Comparison of ENCODE assay signal across 1 cellular context in the genomic region with DNA sequence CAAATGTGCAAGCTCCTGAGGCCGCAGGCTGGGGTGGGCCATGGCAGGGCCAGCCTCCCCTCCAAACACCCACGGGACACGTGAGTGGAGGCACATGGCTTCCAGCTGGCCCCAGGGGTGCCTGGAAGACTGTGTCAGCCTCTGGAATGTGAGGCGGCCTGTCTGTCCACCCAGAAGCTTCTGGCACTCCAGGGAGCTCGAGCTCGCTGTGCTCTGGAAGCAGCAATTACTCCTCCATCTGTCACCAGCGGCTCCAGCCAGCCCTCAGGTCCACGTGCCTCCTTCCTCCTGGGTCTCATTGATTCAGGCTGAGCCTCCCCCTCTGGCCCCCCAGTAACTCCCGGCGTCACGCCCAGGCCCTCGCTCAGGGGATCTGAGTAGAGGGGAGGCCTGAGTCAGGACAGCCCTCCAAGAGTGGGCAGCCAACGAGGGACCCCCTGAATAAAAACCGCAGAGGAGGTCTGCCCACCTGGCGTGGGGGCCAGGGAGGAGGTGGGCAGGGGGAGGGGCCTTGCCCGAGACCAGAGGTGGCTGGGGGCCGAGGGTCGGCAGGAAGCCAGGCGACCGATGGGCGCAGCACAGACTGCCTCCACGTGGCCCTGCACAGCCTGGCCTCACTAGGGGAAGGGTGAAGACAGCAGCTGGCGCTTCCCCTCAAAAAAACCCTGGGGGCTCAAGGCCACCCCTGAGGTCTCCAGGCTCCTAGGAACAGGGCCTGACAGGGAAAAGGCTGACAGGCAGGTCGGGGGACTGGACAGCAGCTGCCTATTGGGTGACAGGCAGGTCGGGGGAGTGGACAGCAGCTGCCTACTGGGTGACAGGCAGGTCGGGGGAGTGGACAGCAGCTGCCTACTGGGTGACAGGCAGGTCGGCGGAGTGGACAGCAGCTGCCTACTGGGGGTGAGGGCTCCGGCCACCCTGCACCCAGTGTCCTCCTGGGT.
A peak's percentile ranks its signal among the peaks of the same experiment; 100 is the strongest.
TF ChIP-seq lines count a peak whose summit lies in the region.

No MANE protein-coding gene starts in this region.

TF ChIP-seq in HEK293, 187 proteins besides CTCF, POLR2A, EP300 and RAD21 (continued from another document and continues in another):
- TF ChIP-seq ZNF747 (tag by site-specific recombination; IDR thresholded peaks at IDR 0.05) (no peak), ZNF792 (tag by site-specific recombination; IDR thresholded peaks at IDR 0.05) (no peak), ZNF404 (tag by site-specific recombination; IDR thresholded peaks at IDR 0.05) (no peak), ZFP3 (tag by site-specific recombination; IDR thresholded peaks at IDR 0.05; ENCODE audit: low read depth) (no peak), ZNF174 (tag by site-specific recombination; IDR thresholded peaks at IDR 0.05) (no peak), PRDM1 (tag by site-specific recombination; IDR thresholded peaks at IDR 0.05) (no peak), ZNF670 (tag by site-specific recombination; IDR thresholded peaks at IDR 0.05; ENCODE audit: low read depth) (no peak), ZBTB1 (tag by site-specific recombination; IDR thresholded peaks at IDR 0.05) (no peak), ZNF169 (tag by site-specific recombination; IDR thresholded peaks at IDR 0.05) (no peak), HOXD13 (CRISPR knock-in tag; IDR thresholded peaks at IDR 0.05; ENCODE audit: borderline replicate concordance) (no peak), HOXA7 (CRISPR knock-in tag; IDR thresholded peaks at IDR 0.05; ENCODE audit: borderline replicate concordance) (no peak), ZNF155 (tag by site-specific recombination; IDR thresholded peaks at IDR 0.05) (no peak), ZNF202 (tag by site-specific recombination; IDR thresholded peaks at IDR 0.05; ENCODE audit: borderline replicate concordance) (no peak), ZNF221 (tag by site-specific recombination; IDR thresholded peaks at IDR 0.05; ENCODE audit: borderline replicate concordance) (no peak), ZNF311 (tag by site-specific recombination; IDR thresholded peaks at IDR 0.05; ENCODE audit: borderline replicate concordance) (no peak), ZNF521 (tag by site-specific recombination; IDR thresholded peaks at IDR 0.05) (no peak), ZNF791 (tag by site-specific recombination; IDR thresholded peaks at IDR 0.05) (no peak), SETDB1 (IDR thresholded peaks at IDR 0.05; ENCODE audit: insufficient read length, low read length) (no peak), ZSCAN16 (tag by site-specific recombination; IDR thresholded peaks at IDR 0.05) (no peak), ZIC2 (tag by site-specific recombination; IDR thresholded peaks at IDR 0.05) (peak; percentile 92), ZNF350 (tag by site-specific recombination; IDR thresholded peaks at IDR 0.05) (no peak), SP7 (tag by site-specific recombination; IDR thresholded peaks at IDR 0.05) (peak; percentile 88), ZNF555 (tag by site-specific recombination; conservative IDR thresholded peaks at IDR 0.05) (no peak), ZNF514 (tag by site-specific recombination; IDR thresholded peaks at IDR 0.05) (no peak), BCL11A (tag by site-specific recombination; IDR thresholded peaks at IDR 0.05; ENCODE audit: low read depth) (no peak), ZNF391 (tag by site-specific recombination; IDR thresholded peaks at IDR 0.05; ENCODE audit: borderline replicate concordance, low read depth) (no peak), ZNF561 (tag by site-specific recombination; IDR thresholded peaks at IDR 0.05; ENCODE audit: borderline replicate concordance) (no peak), KLF1 (tag by site-specific recombination; IDR thresholded peaks at IDR 0.05) (no peak), ZNF146 (tag by site-specific recombination; IDR thresholded peaks at IDR 0.05) (no peak), GLIS1 (tag by site-specific recombination; IDR thresholded peaks at IDR 0.05) (peak; percentile 93)
- TF ChIP-seq, protein P1, sequence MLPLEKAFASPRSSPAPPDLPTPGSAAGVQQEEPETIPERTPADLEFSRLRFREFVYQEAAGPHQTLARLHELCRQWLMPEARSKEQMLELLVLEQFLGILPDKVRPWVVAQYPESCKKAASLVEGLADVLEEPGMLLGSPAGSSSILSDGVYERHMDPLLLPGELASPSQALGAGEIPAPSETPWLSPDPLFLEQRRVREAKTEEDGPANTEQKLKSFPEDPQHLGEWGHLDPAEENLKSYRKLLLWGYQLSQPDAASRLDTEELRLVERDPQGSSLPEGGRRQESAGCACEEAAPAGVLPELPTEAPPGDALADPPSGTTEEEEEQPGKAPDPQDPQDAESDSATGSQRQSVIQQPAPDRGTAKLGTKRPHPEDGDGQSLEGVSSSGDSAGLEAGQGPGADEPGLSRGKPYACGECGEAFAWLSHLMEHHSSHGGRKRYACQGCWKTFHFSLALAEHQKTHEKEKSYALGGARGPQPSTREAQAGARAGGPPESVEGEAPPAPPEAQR (tag by site-specific recombination; IDR thresholded peaks at IDR 0.05), result no peak
- TF ChIP-seq, protein P2, sequence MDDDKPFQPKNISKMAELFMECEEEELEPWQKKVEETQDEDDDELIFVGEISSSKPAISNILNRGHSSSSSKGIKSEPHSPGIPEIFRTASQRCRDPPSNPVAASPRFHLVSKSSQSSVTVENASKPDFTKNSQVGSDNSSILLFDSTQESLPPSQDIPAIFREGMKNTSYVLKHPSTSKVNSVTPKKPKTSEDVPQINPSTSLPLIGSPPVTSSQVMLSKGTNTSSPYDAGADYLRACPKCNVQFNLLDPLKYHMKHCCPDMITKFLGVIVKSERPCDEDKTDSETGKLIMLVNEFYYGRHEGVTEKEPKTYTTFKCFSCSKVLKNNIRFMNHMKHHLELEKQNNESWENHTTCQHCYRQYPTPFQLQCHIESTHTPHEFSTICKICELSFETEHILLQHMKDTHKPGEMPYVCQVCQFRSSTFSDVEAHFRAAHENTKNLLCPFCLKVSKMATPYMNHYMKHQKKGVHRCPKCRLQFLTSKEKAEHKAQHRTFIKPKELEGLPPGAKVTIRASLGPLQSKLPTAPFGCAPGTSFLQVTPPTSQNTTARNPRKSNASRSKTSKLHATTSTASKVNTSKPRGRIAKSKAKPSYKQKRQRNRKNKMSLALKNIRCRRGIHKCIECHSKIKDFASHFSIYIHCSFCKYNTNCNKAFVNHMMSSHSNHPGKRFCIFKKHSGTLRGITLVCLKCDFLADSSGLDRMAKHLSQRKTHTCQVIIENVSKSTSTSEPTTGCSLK (tag by site-specific recombination; IDR thresholded peaks at IDR 0.05), result no peak
- TF ChIP-seq, protein P3, sequence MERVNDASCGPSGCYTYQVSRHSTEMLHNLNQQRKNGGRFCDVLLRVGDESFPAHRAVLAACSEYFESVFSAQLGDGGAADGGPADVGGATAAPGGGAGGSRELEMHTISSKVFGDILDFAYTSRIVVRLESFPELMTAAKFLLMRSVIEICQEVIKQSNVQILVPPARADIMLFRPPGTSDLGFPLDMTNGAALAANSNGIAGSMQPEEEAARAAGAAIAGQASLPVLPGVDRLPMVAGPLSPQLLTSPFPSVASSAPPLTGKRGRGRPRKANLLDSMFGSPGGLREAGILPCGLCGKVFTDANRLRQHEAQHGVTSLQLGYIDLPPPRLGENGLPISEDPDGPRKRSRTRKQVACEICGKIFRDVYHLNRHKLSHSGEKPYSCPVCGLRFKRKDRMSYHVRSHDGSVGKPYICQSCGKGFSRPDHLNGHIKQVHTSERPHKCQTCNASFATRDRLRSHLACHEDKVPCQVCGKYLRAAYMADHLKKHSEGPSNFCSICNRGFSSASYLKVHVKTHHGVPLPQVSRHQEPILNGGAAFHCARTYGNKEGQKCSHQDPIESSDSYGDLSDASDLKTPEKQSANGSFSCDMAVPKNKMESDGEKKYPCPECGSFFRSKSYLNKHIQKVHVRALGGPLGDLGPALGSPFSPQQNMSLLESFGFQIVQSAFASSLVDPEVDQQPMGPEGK (tag by site-specific recombination; IDR thresholded peaks at IDR 0.05), result peak; percentile 85; the same call in 1 of the 2 replicates
- TF ChIP-seq, protein P4, sequence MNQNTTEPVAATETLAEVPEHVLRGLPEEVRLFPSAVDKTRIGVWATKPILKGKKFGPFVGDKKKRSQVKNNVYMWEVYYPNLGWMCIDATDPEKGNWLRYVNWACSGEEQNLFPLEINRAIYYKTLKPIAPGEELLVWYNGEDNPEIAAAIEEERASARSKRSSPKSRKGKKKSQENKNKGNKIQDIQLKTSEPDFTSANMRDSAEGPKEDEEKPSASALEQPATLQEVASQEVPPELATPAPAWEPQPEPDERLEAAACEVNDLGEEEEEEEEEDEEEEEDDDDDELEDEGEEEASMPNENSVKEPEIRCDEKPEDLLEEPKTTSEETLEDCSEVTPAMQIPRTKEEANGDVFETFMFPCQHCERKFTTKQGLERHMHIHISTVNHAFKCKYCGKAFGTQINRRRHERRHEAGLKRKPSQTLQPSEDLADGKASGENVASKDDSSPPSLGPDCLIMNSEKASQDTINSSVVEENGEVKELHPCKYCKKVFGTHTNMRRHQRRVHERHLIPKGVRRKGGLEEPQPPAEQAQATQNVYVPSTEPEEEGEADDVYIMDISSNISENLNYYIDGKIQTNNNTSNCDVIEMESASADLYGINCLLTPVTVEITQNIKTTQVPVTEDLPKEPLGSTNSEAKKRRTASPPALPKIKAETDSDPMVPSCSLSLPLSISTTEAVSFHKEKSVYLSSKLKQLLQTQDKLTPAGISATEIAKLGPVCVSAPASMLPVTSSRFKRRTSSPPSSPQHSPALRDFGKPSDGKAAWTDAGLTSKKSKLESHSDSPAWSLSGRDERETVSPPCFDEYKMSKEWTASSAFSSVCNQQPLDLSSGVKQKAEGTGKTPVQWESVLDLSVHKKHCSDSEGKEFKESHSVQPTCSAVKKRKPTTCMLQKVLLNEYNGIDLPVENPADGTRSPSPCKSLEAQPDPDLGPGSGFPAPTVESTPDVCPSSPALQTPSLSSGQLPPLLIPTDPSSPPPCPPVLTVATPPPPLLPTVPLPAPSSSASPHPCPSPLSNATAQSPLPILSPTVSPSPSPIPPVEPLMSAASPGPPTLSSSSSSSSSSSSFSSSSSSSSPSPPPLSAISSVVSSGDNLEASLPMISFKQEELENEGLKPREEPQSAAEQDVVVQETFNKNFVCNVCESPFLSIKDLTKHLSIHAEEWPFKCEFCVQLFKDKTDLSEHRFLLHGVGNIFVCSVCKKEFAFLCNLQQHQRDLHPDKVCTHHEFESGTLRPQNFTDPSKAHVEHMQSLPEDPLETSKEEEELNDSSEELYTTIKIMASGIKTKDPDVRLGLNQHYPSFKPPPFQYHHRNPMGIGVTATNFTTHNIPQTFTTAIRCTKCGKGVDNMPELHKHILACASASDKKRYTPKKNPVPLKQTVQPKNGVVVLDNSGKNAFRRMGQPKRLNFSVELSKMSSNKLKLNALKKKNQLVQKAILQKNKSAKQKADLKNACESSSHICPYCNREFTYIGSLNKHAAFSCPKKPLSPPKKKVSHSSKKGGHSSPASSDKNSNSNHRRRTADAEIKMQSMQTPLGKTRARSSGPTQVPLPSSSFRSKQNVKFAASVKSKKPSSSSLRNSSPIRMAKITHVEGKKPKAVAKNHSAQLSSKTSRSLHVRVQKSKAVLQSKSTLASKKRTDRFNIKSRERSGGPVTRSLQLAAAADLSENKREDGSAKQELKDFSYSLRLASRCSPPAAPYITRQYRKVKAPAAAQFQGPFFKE (tag by site-specific recombination; IDR thresholded peaks at IDR 0.05; ENCODE audit: borderline replicate concordance), result no peak
- TF ChIP-seq, protein P5, sequence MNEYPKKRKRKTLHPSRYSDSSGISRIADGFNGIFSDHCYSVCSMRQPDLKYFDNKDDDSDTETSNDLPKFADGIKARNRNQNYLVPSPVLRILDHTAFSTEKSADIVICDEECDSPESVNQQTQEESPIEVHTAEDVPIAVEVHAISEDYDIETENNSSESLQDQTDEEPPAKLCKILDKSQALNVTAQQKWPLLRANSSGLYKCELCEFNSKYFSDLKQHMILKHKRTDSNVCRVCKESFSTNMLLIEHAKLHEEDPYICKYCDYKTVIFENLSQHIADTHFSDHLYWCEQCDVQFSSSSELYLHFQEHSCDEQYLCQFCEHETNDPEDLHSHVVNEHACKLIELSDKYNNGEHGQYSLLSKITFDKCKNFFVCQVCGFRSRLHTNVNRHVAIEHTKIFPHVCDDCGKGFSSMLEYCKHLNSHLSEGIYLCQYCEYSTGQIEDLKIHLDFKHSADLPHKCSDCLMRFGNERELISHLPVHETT (tag by site-specific recombination; IDR thresholded peaks at IDR 0.05), result no peak
- TF ChIP-seq, protein P6, sequence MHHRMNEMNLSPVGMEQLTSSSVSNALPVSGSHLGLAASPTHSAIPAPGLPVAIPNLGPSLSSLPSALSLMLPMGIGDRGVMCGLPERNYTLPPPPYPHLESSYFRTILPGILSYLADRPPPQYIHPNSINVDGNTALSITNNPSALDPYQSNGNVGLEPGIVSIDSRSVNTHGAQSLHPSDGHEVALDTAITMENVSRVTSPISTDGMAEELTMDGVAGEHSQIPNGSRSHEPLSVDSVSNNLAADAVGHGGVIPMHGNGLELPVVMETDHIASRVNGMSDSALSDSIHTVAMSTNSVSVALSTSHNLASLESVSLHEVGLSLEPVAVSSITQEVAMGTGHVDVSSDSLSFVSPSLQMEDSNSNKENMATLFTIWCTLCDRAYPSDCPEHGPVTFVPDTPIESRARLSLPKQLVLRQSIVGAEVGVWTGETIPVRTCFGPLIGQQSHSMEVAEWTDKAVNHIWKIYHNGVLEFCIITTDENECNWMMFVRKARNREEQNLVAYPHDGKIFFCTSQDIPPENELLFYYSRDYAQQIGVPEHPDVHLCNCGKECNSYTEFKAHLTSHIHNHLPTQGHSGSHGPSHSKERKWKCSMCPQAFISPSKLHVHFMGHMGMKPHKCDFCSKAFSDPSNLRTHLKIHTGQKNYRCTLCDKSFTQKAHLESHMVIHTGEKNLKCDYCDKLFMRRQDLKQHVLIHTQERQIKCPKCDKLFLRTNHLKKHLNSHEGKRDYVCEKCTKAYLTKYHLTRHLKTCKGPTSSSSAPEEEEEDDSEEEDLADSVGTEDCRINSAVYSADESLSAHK (tag by site-specific recombination; IDR thresholded peaks at IDR 0.05), result no peak
- TF ChIP-seq, protein P7, sequence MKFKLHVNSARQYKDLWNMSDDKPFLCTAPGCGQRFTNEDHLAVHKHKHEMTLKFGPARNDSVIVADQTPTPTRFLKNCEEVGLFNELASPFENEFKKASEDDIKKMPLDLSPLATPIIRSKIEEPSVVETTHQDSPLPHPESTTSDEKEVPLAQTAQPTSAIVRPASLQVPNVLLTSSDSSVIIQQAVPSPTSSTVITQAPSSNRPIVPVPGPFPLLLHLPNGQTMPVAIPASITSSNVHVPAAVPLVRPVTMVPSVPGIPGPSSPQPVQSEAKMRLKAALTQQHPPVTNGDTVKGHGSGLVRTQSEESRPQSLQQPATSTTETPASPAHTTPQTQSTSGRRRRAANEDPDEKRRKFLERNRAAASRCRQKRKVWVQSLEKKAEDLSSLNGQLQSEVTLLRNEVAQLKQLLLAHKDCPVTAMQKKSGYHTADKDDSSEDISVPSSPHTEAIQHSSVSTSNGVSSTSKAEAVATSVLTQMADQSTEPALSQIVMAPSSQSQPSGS (tag by site-specific recombination; IDR thresholded peaks at IDR 0.05; ENCODE audit: low read depth), result no peak
- TF ChIP-seq, protein P8, sequence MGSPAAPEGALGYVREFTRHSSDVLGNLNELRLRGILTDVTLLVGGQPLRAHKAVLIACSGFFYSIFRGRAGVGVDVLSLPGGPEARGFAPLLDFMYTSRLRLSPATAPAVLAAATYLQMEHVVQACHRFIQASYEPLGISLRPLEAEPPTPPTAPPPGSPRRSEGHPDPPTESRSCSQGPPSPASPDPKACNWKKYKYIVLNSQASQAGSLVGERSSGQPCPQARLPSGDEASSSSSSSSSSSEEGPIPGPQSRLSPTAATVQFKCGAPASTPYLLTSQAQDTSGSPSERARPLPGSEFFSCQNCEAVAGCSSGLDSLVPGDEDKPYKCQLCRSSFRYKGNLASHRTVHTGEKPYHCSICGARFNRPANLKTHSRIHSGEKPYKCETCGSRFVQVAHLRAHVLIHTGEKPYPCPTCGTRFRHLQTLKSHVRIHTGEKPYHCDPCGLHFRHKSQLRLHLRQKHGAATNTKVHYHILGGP (tag by site-specific recombination; IDR thresholded peaks at IDR 0.05), result no peak
